Comparison of ENCODE assay signal across 8 cellular contexts in genomic region chr19:45444318-45445041, GRCh38. TPM values are rescaled to one million over a fixed set of nuclear protein-coding genes. Genes with fewer than 3 reads are reported as not detected.
DNase-seq lines count a peak whose midpoint lies in the region; ATAC-seq, FAIRE-seq and TF ChIP-seq lines count a peak whose summit lies in the region.

No MANE protein-coding gene starts in this region.

- CTCF ChIA-PET in A549 (lab: Yijun Ruan, JAX) (interaction anchor here (0.6 to 27.6 kb wide), 7 partner anchors 8 to 237 kb away, joined by 3 to 1883 read pairs (median 7); partner anchors contain the start of genes ERCC1 and FOSB), SK-N-SH (lab: Yijun Ruan, JAX) (interaction anchor here (1.5 to 15.0 kb wide), 3 partner anchors 14 to 29 kb away, joined by 3 to 870 read pairs (median 4); partner anchors contain the start of gene FOSB)

- H3F3A ChIP-seq in SK-N-SH (replicated peaks; ENCODE audit: insufficient read depth), result peaks cover 27% of the 10 kb centered on the region

- H3K4me2 ChIP-seq in A549 (peak overlapping the region; percentile 99), SK-N-SH (no peak overlapping the region)

- H3K9me2 ChIP-seq in SK-N-SH, result no peaks in the 10 kb centered on the region

- no peaks in the 10 kb centered on the region for H4K20me1 ChIP-seq in SK-N-SH (ENCODE audit: insufficient read depth)

- H3K36me3 ChIP-seq in SK-N-SH (replicated peaks in 1 of 2; ENCODE audit: control insufficient read depth in 1 of 2, insufficient read depth in 2 of 2, low read length in 1 of 2) (no peaks in the 10 kb centered on the region), tibial nerve (no peaks in the 10 kb centered on the region)

- ATAC-seq in A549 (peak; percentile 63), GM18505 (IDR thresholded peaks at IDR 0.05; ENCODE audit: unreplicated experiment) (peak; percentile 33)

- H3K27ac Mint-ChIP-seq in activated naive CD8-positive, alpha-beta T cell treated with anti-CD3 and anti-CD28 coated beads for 36 hours, result no peak overlapping the region
- H3K27ac Mint-ChIP-seq in glutamatergic neuron (ENCODE audit: unreplicated experiment), result no peak overlapping the region

- H3K27ac ChIP-seq in A549 (peak overlapping the region; percentile 86 to 90), SK-N-SH (ENCODE audit: low read depth in 2 of 2, low read length in 1 of 2) (peak overlapping the region; percentile 51 to 69), tibial nerve (peak overlapping the region; percentile 94 to 98 (median 96))

- peak; percentile 86 to 92 for DNase-seq in A549 (ENCODE audit: low read depth in 1 of 2, low spot score in 1 of 2)
- DNase-seq in HUDEP-2 (lab: John Stamatoyannopoulos, UW; ENCODE audit: unreplicated experiment in 76 of 76), result peak in 69 of 76 experiments; percentile 25 to 90 (median 70)
- peak; percentile 95 for DNase-seq in SK-N-SH
- DNase-seq in activated naive CD8-positive, alpha-beta T cell treated with anti-CD3 and anti-CD28 coated beads for 36 hours, result peak; percentile 88
- DNase-seq in glutamatergic neuron, result peak; percentile 93
- peak; percentile 72 for DNase-seq in occipital lobe (lab: John Stamatoyannopoulos, UW)
- peak; percentile 91 to 92 for DNase-seq in tibial nerve (ENCODE audit: low spot score in 2 of 2)

- H3K4me1 Mint-ChIP-seq in activated naive CD8-positive, alpha-beta T cell treated with anti-CD3 and anti-CD28 coated beads for 36 hours, result peaks cover 41% of the 10 kb centered on the region
- peaks cover 1% of the 10 kb centered on the region for H3K4me1 Mint-ChIP-seq in glutamatergic neuron (ENCODE audit: low read depth, unreplicated experiment)

- TF ChIP-seq EP300 in A549 (IDR thresholded peaks at IDR 0.05) (no peak), SK-N-SH (IDR thresholded peaks at IDR 0.05; ENCODE audit: borderline replicate concordance in 1 of 2, low read depth in 1 of 2, low read length in 1 of 2) (no peak; a peak in 1 of 4 replicates), tibial nerve (IDR thresholded peaks at IDR 0.05) (peak; percentile 64 to 77)

- TF ChIP-seq RAD21 in A549 (conservative IDR thresholded peaks at IDR 0.05 in 1 of 2, IDR thresholded peaks at IDR 0.05 in 1 of 2) (no peak), SK-N-SH (IDR thresholded peaks at IDR 0.05; ENCODE audit: low read length) (no peak)

- no peaks in the 10 kb centered on the region for H3K9me3 ChIP-seq in A549
- no peaks in the 10 kb centered on the region for H3K9me3 ChIP-seq in SK-N-SH
- H3K9me3 ChIP-seq in tibial nerve, result no peaks in the 10 kb centered on the region

- H3K27me3 ChIP-seq in SK-N-SH (ENCODE audit: insufficient read depth) (no peaks in the 10 kb centered on the region), tibial nerve (no peaks in the 10 kb centered on the region)

- H3K9me3 Mint-ChIP-seq in activated naive CD8-positive, alpha-beta T cell treated with anti-CD3 and anti-CD28 coated beads for 36 hours, result no peaks in the 10 kb centered on the region
- peaks cover 6% of the 10 kb centered on the region for H3K9me3 Mint-ChIP-seq in glutamatergic neuron (ENCODE audit: unreplicated experiment)

- peak overlapping the region; percentile 48; the same call in 1 of the 2 replicates for H3K9ac ChIP-seq in SK-N-SH

- POLR2A ChIA-PET in A549 (lab: Yijun Ruan, JAX), result interaction anchor here (1.8 kb wide), 1 partner anchor 24 kb away, joined by 7 read pairs; the partner anchor contains the start of gene FOSB
- POLR2A ChIA-PET in SK-N-SH (lab: Yijun Ruan, JAX), result interaction anchor here (0.7 kb wide), 1 partner anchor 41 kb away, joined by 3 read pairs; no protein-coding TSS in a partner anchor

- peak overlapping the region; percentile 62 for H3K4me3 Mint-ChIP-seq in activated naive CD8-positive, alpha-beta T cell treated with anti-CD3 and anti-CD28 coated beads for 36 hours
- peak overlapping the region; percentile 70 for H3K4me3 Mint-ChIP-seq in glutamatergic neuron (ENCODE audit: unreplicated experiment)

- H3K79me2 ChIP-seq in SK-N-SH (ENCODE audit: insufficient read depth), result no peaks in the 10 kb centered on the region

- TF ChIP-seq CTCF in A549 (IDR thresholded peaks at IDR 0.05) (0 out of 3 replicates have a peak, but pooled peaks have one; percentile 11), SK-N-SH (IDR thresholded peaks at IDR 0.05) (no peak), glutamatergic neuron (IDR thresholded peaks at IDR 0.05; ENCODE audit: partially characterized antibody, unreplicated experiment) (no peak), tibial nerve (IDR thresholded peaks at IDR 0.05) (peak in 3 of 5 experiments; percentile 10 to 27 (median 10))

- FAIRE-seq in A549 (lab: Jason Lieb, UNC), result no peak

- H3K4me3 ChIP-seq in A549, result peak overlapping the region; percentile 49
- H3K4me3 ChIP-seq in SK-N-SH (ENCODE audit: low read depth in 2 of 2, low read length in 1 of 2), result peak overlapping the region in 1 of 2 experiments; percentile 15; a peak in 1 of 4 replicates
- H3K4me3 ChIP-seq in tibial nerve, result peak overlapping the region; percentile 41 to 54 (median 48)

- TF ChIP-seq POLR2A in A549 (IDR thresholded peaks at IDR 0.05; ENCODE audit: low read length), result no peak
- peak; percentile 45 for TF ChIP-seq POLR2A in GM18505 (IDR thresholded peaks at IDR 0.05; ENCODE audit: borderline replicate concordance, extremely low read depth, insufficient read depth, insufficient read length)
- peak in 1 of 2 donors; percentile 56 for TF ChIP-seq POLR2A in tibial nerve (IDR thresholded peaks at IDR 0.05)

- H3K27me3 Mint-ChIP-seq in activated naive CD8-positive, alpha-beta T cell treated with anti-CD3 and anti-CD28 coated beads for 36 hours, result no peaks in the 10 kb centered on the region
- H3K27me3 Mint-ChIP-seq in glutamatergic neuron (ENCODE audit: unreplicated experiment), result peaks cover 13% of the 10 kb centered on the region

- H2AFZ ChIP-seq in SK-N-SH (ENCODE audit: low read depth), result no peak overlapping the region

- H3K4me1 ChIP-seq in A549, result peaks cover 43% of the 10 kb centered on the region
- peaks cover 5 to 16% of the 10 kb centered on the region in 2 experiments; a peak in 1 of 4 replicates for H3K4me1 ChIP-seq in SK-N-SH (ENCODE audit: control insufficient read depth in 1 of 2, insufficient read depth in 2 of 2, low read depth in 1 of 2, low read length in 1 of 2)
- H3K4me1 ChIP-seq in tibial nerve, result peaks cover 0 to 54% (median 10%) of the 10 kb centered on the region in 4 donors

- 50% methylated on average over 26 of the region's 47 CpGs for WGBS in A549 (ENCODE audit: missing lambda C conversion rate)
- 42% methylated on average over 36 of the region's 47 CpGs for WGBS in SK-N-SH (ENCODE audit: low lambda C conversion rate)
- WGBS in tibial nerve, 2 donors, result 10 to 12% methylated on average over 31 to 37 of the region's 47 CpGs

- peaks cover 9% of the 10 kb centered on the region for H3K36me3 Mint-ChIP-seq in activated naive CD8-positive, alpha-beta T cell treated with anti-CD3 and anti-CD28 coated beads for 36 hours
- no peaks in the 10 kb centered on the region for H3K36me3 Mint-ChIP-seq in glutamatergic neuron (ENCODE audit: unreplicated experiment)

RNA-seq across cellular contexts. Expression of gene ERCC1, which starts 20.8 kb away (rescaled TPM):
- 81.7 and 109 TPM in 2 replicates for polyA plus RNA-seq in A549 (2011; rRNA removed)
- polyA plus RNA-seq in A549 (2012; cell fraction: cytosol; rRNA removed), result 165 and 195 TPM in 2 replicates
- polyA plus RNA-seq in A549 (2012; cell fraction: nucleus; rRNA removed), result 178 and 201 TPM in 2 replicates
- polyA plus RNA-seq in A549 (2017; fragmentation: RNase III; extraction: RNeasy Plus Mini Kit Qiagen cat#74134 plus additional on column Dnase treatment), result 89.7 to 97.6 TPM (median 93.0 TPM) in 3 replicates
- 175 and 210 TPM in 2 replicates for polyA minus RNA-seq in A549 (2011; rRNA and poly(A)+ RNA removed)
- polyA plus RNA-seq in SK-N-SH (2012; rRNA removed), result 93.1 and 95.3 TPM in 2 replicates
- 45.3 and 58.8 TPM in 2 replicates for polyA plus RNA-seq in SK-N-SH (2012; cell fraction: cytosol; rRNA removed)
- 199 and 204 TPM in 2 replicates for polyA plus RNA-seq in SK-N-SH (2012; cell fraction: nucleus; rRNA removed)
- 10 to 100 TPM; 50.0 to 53.2 TPM for total RNA-seq in activated naive CD8-positive, alpha-beta T cell treated with anti-CD3 and anti-CD28 coated beads for 36 hours
- 65.7 TPM for total RNA-seq in glutamatergic neuron (ENCODE audit: unreplicated experiment)
- 51.2 TPM for total RNA-seq in occipital lobe
- total RNA-seq in tibial nerve, result 100 to 1,000 TPM in 2 of 4 donors, 10 to 100 TPM in 2; 95.5 to 161 (median 99.2) TPM

RNA-seq across cellular contexts. Expression of gene FOSB, which starts 23.3 kb away (rescaled TPM):
- polyA plus RNA-seq in A549 (2011; rRNA removed), result 27.9 and 48.8 TPM in 2 replicates
- 90.2 and 102 TPM in 2 replicates for polyA plus RNA-seq in A549 (2012; cell fraction: cytosol; rRNA removed)
- 424 and 553 TPM in 2 replicates for polyA plus RNA-seq in A549 (2012; cell fraction: nucleus; rRNA removed)
- polyA plus RNA-seq in A549 (2017; fragmentation: RNase III; extraction: RNeasy Plus Mini Kit Qiagen cat#74134 plus additional on column Dnase treatment), result 0.57 to 0.65 TPM (median 0.58 TPM) in 3 replicates
- 82.7 and 141 TPM in 2 replicates for polyA minus RNA-seq in A549 (2011; rRNA and poly(A)+ RNA removed)
- polyA plus RNA-seq in SK-N-SH (2012; rRNA removed), result 38.4 and 78.2 TPM in 2 replicates
- 19.6 and 23.8 TPM in 2 replicates for polyA plus RNA-seq in SK-N-SH (2012; cell fraction: cytosol; rRNA removed)
- 377 and 391 TPM in 2 replicates for polyA plus RNA-seq in SK-N-SH (2012; cell fraction: nucleus; rRNA removed)
- total RNA-seq in activated naive CD8-positive, alpha-beta T cell treated with anti-CD3 and anti-CD28 coated beads for 36 hours, result 10 to 100 TPM in 1 of 2 experiments, 1 to 10 TPM in 1; 9.7 to 10.5 TPM
- total RNA-seq in glutamatergic neuron (ENCODE audit: unreplicated experiment), result not detected
- 2.2 TPM for total RNA-seq in occipital lobe
- total RNA-seq in tibial nerve, result 1 to 10 TPM in 2 of 4 donors, under 1 TPM in 2; 0.60 to 4.9 (median 1.8) TPM

RNA-seq across cellular contexts. Expression of gene POLR1G, which starts 38.0 kb away (rescaled TPM):
- 11.7 and 15.1 TPM in 2 replicates for polyA plus RNA-seq in A549 (2011; rRNA removed)
- 22.5 and 22.8 TPM in 2 replicates for polyA plus RNA-seq in A549 (2012; cell fraction: cytosol; rRNA removed)
- 17.7 and 21.5 TPM in 2 replicates for polyA plus RNA-seq in A549 (2012; cell fraction: nucleus; rRNA removed)
- 28.2 to 34.0 TPM (median 31.2 TPM) in 3 replicates for polyA plus RNA-seq in A549 (2017; fragmentation: RNase III; extraction: RNeasy Plus Mini Kit Qiagen cat#74134 plus additional on column Dnase treatment)
- polyA minus RNA-seq in A549 (2011; rRNA and poly(A)+ RNA removed), result 7.0 and 9.0 TPM in 2 replicates
- 11.0 and 11.9 TPM in 2 replicates for polyA plus RNA-seq in SK-N-SH (2012; rRNA removed)
- polyA plus RNA-seq in SK-N-SH (2012; cell fraction: cytosol; rRNA removed), result 11.6 and 11.8 TPM in 2 replicates
- 5.4 and 6.2 TPM in 2 replicates for polyA plus RNA-seq in SK-N-SH (2012; cell fraction: nucleus; rRNA removed)
- 10 to 100 TPM; 27.0 to 27.1 TPM for total RNA-seq in activated naive CD8-positive, alpha-beta T cell treated with anti-CD3 and anti-CD28 coated beads for 36 hours
- 4.3 TPM for total RNA-seq in glutamatergic neuron (ENCODE audit: unreplicated experiment)
- total RNA-seq in occipital lobe, result 5.3 TPM
- total RNA-seq in tibial nerve, result 10 to 100 TPM in 1 of 4 donors, 1 to 10 TPM in 3; 2.2 to 10.8 (median 6.2) TPM

RNA-seq across cellular contexts. Expression of gene PPP1R13L, which starts 39.6 kb away (rescaled TPM):
- polyA plus RNA-seq in A549 (2011; rRNA removed) (3.2 and 5.7 TPM in 2 replicates), A549 (2017; fragmentation: RNase III; extraction: RNeasy Plus Mini Kit Qiagen cat#74134 plus additional on column Dnase treatment) (18.9 to 23.2 TPM (median 20.9 TPM) in 3 replicates), SK-N-SH (2012; rRNA removed) (11.6 and 18.0 TPM in 2 replicates)
- 12.6 and 19.2 TPM in 2 replicates for polyA plus RNA-seq in A549 (2012; cell fraction: cytosol; rRNA removed)
- polyA plus RNA-seq in A549 (2012; cell fraction: nucleus; rRNA removed), result 33.8 and 53.7 TPM in 2 replicates
- polyA minus RNA-seq in A549 (2011; rRNA and poly(A)+ RNA removed), result 5.7 and 7.2 TPM in 2 replicates
- 9.2 and 15.9 TPM in 2 replicates for polyA plus RNA-seq in SK-N-SH (2012; cell fraction: cytosol; rRNA removed)
- 61.7 and 79.7 TPM in 2 replicates for polyA plus RNA-seq in SK-N-SH (2012; cell fraction: nucleus; rRNA removed)
- total RNA-seq in activated naive CD8-positive, alpha-beta T cell treated with anti-CD3 and anti-CD28 coated beads for 36 hours, result 1 to 10 TPM; 3.6 to 4.7 TPM
- total RNA-seq in glutamatergic neuron (ENCODE audit: unreplicated experiment) (0.93 TPM), occipital lobe (not detected), tibial nerve (10 to 100 TPM; 10.0 to 27.9 (median 17.1) TPM)

RNA-seq across cellular contexts. Expression of gene RTN2, which starts 52.4 kb away (rescaled TPM):
- polyA plus RNA-seq in A549 (2011; rRNA removed), result 4.7 and 5.3 TPM in 2 replicates
- polyA plus RNA-seq in A549 (2012; cell fraction: cytosol; rRNA removed), result 4.7 and 7.4 TPM in 2 replicates
- 5.4 and 5.8 TPM in 2 replicates for polyA plus RNA-seq in A549 (2012; cell fraction: nucleus; rRNA removed)
- 6.3 to 9.0 TPM (median 8.1 TPM) in 3 replicates for polyA plus RNA-seq in A549 (2017; fragmentation: RNase III; extraction: RNeasy Plus Mini Kit Qiagen cat#74134 plus additional on column Dnase treatment)
- polyA minus RNA-seq in A549 (2011; rRNA and poly(A)+ RNA removed), result 6.7 and 10.8 TPM in 2 replicates
- 6.8 and 7.0 TPM in 2 replicates for polyA plus RNA-seq in SK-N-SH (2012; rRNA removed)
- polyA plus RNA-seq in SK-N-SH (2012; cell fraction: cytosol; rRNA removed), result 4.3 and 6.8 TPM in 2 replicates
- polyA plus RNA-seq in SK-N-SH (2012; cell fraction: nucleus; rRNA removed), result 8.6 and 11.9 TPM in 2 replicates
- total RNA-seq in activated naive CD8-positive, alpha-beta T cell treated with anti-CD3 and anti-CD28 coated beads for 36 hours, result 1 to 10 TPM; 1.3 to 1.8 TPM
- 179 TPM for total RNA-seq in glutamatergic neuron (ENCODE audit: unreplicated experiment)
- 56.8 TPM for total RNA-seq in occipital lobe
- 1 to 10 TPM; 1.5 to 5.9 (median 3.5) TPM for total RNA-seq in tibial nerve

Comparison
In these comparisons a context has a peak if more than half of its experiments do, and no peak if none do; other contexts are left out.
1. CTCF ChIP-seq: peak in A549 (single experiment) and tibial nerve (3 of 5); none in SK-N-SH (single experiment) and glutamatergic neuron (single experiment).
2. Of the 12 proteins assayed by ChIP-seq in both A549 and SK-N-SH: peak only in A549: CTCF; only in SK-N-SH: REST; in both: none; in neither: 9; mixed calls (peak in some experiments, not most) for 1.
3. Peak in every context shown above with its lines, with median percentiles within 50 percentile points of each other: DNase-seq and H3K27ac ChIP-seq.